In the genomic region with DNA sequence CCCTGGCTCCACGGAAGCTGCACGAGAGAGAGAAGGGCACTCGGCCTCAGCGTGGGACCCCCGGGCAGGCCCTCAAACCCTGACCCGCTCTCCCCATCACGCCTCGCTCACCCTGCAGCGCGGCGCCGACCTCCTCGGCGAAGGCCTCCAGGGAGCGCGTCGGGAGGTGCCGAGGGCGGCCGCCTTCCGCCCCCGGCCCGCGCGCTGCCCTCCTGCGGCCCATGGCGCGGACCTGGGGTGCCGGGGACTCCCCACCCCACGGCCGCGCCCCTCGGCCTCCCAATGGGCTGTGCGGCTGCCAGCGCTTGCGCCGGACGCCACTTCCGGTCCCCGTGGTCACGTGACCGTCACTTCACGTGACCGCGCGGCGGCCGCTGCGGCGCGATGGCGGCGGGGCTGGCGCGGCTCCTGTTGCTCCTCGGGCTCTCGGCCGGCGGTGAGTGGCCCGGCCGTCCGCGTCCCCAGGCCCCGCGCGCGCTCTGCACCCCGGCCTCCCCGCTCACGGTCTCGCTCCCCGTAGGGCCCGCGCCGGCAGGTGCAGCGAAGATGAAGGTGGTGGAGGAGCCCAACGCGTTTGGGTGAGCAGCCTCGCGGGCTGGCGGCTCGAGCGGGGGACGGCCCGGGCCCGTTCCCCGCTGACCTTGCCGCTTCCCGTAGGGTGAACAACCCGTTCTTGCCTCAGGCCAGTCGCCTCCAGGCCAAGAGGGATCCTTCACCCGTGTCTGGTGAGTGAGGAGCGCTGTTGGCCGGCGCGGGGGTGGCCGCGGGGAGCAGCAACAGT, we compare ENCODE assay signal across 1 cellular context.
TF ChIP-seq lines count a peak whose summit lies in the region.

TSS of gene GNPTG (plus strand) at position 350 of the 781 bp plus-strand sequence. CDS start at position 385, 35 bp downstream.
TSS of gene TSR3 (minus strand) at position 297 of the 781 bp plus-strand sequence. CDS start at position 223, 74 bp downstream.

TF ChIP-seq in HCT116, 20 proteins besides CTCF, POLR2A, EP300 and RAD21 (continued from another document):
- TF ChIP-seq SP1 (IDR thresholded peaks at IDR 0.05; ENCODE audit: low read depth) (no peak; the same call in 1 of the 2 replicates), EGR1 (IDR thresholded peaks at IDR 0.05; ENCODE audit: low read depth) (no peak), FOSL1 (IDR thresholded peaks at IDR 0.05; ENCODE audit: low read depth) (no peak), REST (IDR thresholded peaks at IDR 0.05; ENCODE audit: low read depth) (no peak), JUND (IDR thresholded peaks at IDR 0.05) (no peak), ZNF274 (IDR thresholded peaks at IDR 0.05; ENCODE audit: low read depth, low read length) (no peak), ELF1 (IDR thresholded peaks at IDR 0.05; ENCODE audit: borderline replicate concordance, low read depth) (no peak)
